26 cellular contexts compared by ENCODE assay signal in genomic region chr14:36717363-36717762, GRCh38. TPM values are rescaled to one million over a fixed set of nuclear protein-coding genes. Genes with fewer than 3 reads are reported as not detected.
DNase-seq lines count a peak whose midpoint lies in the region; ATAC-seq and TF ChIP-seq lines count a peak whose summit lies in the region.
"Had no signal": no experiment of that assay in that cellular context is flagged by ENCODE, and none has a peak within 500 bp of the region (broad histone marks: within the 10 kb centered on the region; RNA-seq: fewer than 3 reads in every experiment).

No MANE protein-coding gene starts in this region.

- no peak for TF ChIP-seq CTCF in WTC11 (IDR thresholded peaks at IDR 0.05)
- TF ChIP-seq CTCF in GM13977 (IDR thresholded peaks at IDR 0.05; ENCODE audit: extremely low read depth, insufficient read depth, missing control alignments) = no peak

- H3K4me3 Mint-ChIP-seq in WTC11 = no peak overlapping the region
- H3K4me3 Mint-ChIP-seq in stimulated activated naive CD8-positive, alpha-beta T cell treated with anti-CD3 and anti-CD28 coated beads, Interleukin-15, amount 100 ng/mL, for 72 hours = no peak overlapping the region
- H3K4me3 Mint-ChIP-seq: activated CD4-positive, alpha-beta memory T cell treated with anti-CD3 and anti-CD28 coated beads, Interleukin-2, amount 10 ng/mL, durations not matched to agents 7 days and 5 days; activated naive CD4-positive, alpha-beta T cell treated with anti-CD3 and anti-CD28 coated beads, Interleukin-2, amount 50 U/mL, for 24 hours; brain; dendritic cell treated with granulocyte-macrophage colony-stimulating factor and Interleukin-4, amounts not matched to agents 40 ng/mL and 50 ng/mL, for 4 days; T-helper 2 cell treated with Interferon-gamma antibody and Interleukin-4, amounts not matched to agents 5 μg/mL and 100 μg/mL, for 36 hours had no signal

- POLR2A ChIA-PET in WTC11 (lab: Charles Lee) = no interaction called here

- DNase-seq in NCI-H748 (lab: John Stamatoyannopoulos, UW; ENCODE audit: unreplicated experiment) (peak; percentile 27), NCI-H748 treated with DMSO at 0.1 percent for 48 hours (lab: John Stamatoyannopoulos, UW) (no peak), NCI-H187 treated with DMSO at 0.1 percent for 48 hours (lab: John Stamatoyannopoulos, UW) (peak; percentile 60), WTC11 (ENCODE audit: low spot score) (peak; percentile 24), glomerular visceral epithelial cell (ENCODE audit: extremely low spot score) (no peak), GM13977 (ENCODE audit: low spot score) (no peak)
- no peak for DNase-seq in stimulated activated naive CD8-positive, alpha-beta T cell treated with anti-CD3 and anti-CD28 coated beads, Interleukin-15, amount 100 ng/mL, for 72 hours
- DNase-seq: activated CD4-positive, alpha-beta memory T cell treated with anti-CD3 and anti-CD28 coated beads, Interleukin-2, amount 10 ng/mL, durations not matched to agents 7 days and 5 days; amniotic stem cell; foreskin fibroblast; head of caudate nucleus; kidney; left ventricle myocardium superior; NCI-H524; Peyer's patch; right cardiac atrium; SIG-M5; stimulated activated CD4-positive, alpha-beta T cell treated with anti-CD3 and anti-CD28 coated beads, Interleukin-1b, Interleukin-23, amount 100 ng/mL, for 48 hours; stimulated activated naive CD8-positive, alpha-beta T cell treated with anti-CD3 and anti-CD28 coated beads, Interleukin-15, Interleukin-2, amounts not matched to agents 100 U/mL and 50 U/mL, for 24 hours; testis had no signal

- in situ Hi-C loops in GM13977 (cut with MboI; ENCODE audit: low pct_unique_long_range_greater_than_20kb, low sequenced_read_pairs, unreplicated experiment) = no loop called here

- CTCF ChIA-PET in WTC11 (lab: Charles Lee) = interaction anchor here (0.9 to 2.0 kb wide), 4 partner anchors 30 to 513 kb away, joined by 3 to 11 read pairs (median 6); no protein-coding TSS in a partner anchor

- H3K4me1 Mint-ChIP-seq in WTC11 = peaks cover 12% of the 10 kb centered on the region
- no peaks in the 10 kb centered on the region for H3K4me1 Mint-ChIP-seq in stimulated activated naive CD8-positive, alpha-beta T cell treated with anti-CD3 and anti-CD28 coated beads, Interleukin-15, amount 100 ng/mL, for 72 hours
- H3K4me1 Mint-ChIP-seq: activated CD4-positive, alpha-beta memory T cell treated with anti-CD3 and anti-CD28 coated beads, Interleukin-2, amount 10 ng/mL, durations not matched to agents 7 days and 5 days; activated naive CD4-positive, alpha-beta T cell treated with anti-CD3 and anti-CD28 coated beads, Interleukin-2, amount 50 U/mL, for 24 hours; brain had no signal

- no peak overlapping the region for H3K27ac Mint-ChIP-seq in WTC11
- H3K27ac Mint-ChIP-seq in stimulated activated naive CD8-positive, alpha-beta T cell treated with anti-CD3 and anti-CD28 coated beads, Interleukin-15, amount 100 ng/mL, for 72 hours = no peak overlapping the region
- H3K27ac Mint-ChIP-seq: activated CD4-positive, alpha-beta memory T cell treated with anti-CD3 and anti-CD28 coated beads, Interleukin-2, amount 10 ng/mL, durations not matched to agents 7 days and 5 days; activated naive CD4-positive, alpha-beta T cell treated with anti-CD3 and anti-CD28 coated beads, Interleukin-2, amount 50 U/mL, for 24 hours; brain; dendritic cell treated with granulocyte-macrophage colony-stimulating factor and Interleukin-4, amounts not matched to agents 40 ng/mL and 50 ng/mL, for 4 days; T-helper 2 cell treated with Interferon-gamma antibody and Interleukin-4, amounts not matched to agents 5 μg/mL and 100 μg/mL, for 36 hours had no signal

- no peaks in the 10 kb centered on the region for H3K36me3 Mint-ChIP-seq in WTC11
- H3K36me3 Mint-ChIP-seq: activated naive CD4-positive, alpha-beta T cell treated with anti-CD3 and anti-CD28 coated beads, Interleukin-2, amount 50 U/mL, for 24 hours; brain had no signal

- ATAC-seq in WTC11 (peak; percentile 87), HG02852 (IDR thresholded peaks at IDR 0.05; ENCODE audit: unreplicated experiment) (no peak)
- ATAC-seq in stimulated activated naive CD8-positive, alpha-beta T cell treated with anti-CD3 and anti-CD28 coated beads, Interleukin-15, amount 100 ng/mL, for 72 hours = no peak
- ATAC-seq: A549; left ventricle myocardium superior; right cardiac atrium; stimulated activated naive CD8-positive, alpha-beta T cell treated with anti-CD3 and anti-CD28 coated beads, Interleukin-15, Interleukin-2, amounts not matched to agents 100 U/mL and 50 U/mL, for 24 hours had no signal

- H3K9me3 Mint-ChIP-seq in WTC11 = no peaks in the 10 kb centered on the region
- H3K9me3 Mint-ChIP-seq in stimulated activated naive CD8-positive, alpha-beta T cell treated with anti-CD3 and anti-CD28 coated beads, Interleukin-15, amount 100 ng/mL, for 72 hours = no peaks in the 10 kb centered on the region
- H3K9me3 Mint-ChIP-seq: activated CD4-positive, alpha-beta memory T cell treated with anti-CD3 and anti-CD28 coated beads, Interleukin-2, amount 10 ng/mL, durations not matched to agents 7 days and 5 days; activated naive CD4-positive, alpha-beta T cell treated with anti-CD3 and anti-CD28 coated beads, Interleukin-2, amount 50 U/mL, for 24 hours; brain; dendritic cell treated with granulocyte-macrophage colony-stimulating factor and Interleukin-4, amounts not matched to agents 40 ng/mL and 50 ng/mL, for 4 days; T-helper 2 cell treated with Interferon-gamma antibody and Interleukin-4, amounts not matched to agents 5 μg/mL and 100 μg/mL, for 36 hours had no signal

- no peaks in the 10 kb centered on the region for H3K27me3 Mint-ChIP-seq in WTC11 (ENCODE audit: low read depth)
- no peaks in the 10 kb centered on the region for H3K27me3 Mint-ChIP-seq in stimulated activated naive CD8-positive, alpha-beta T cell treated with anti-CD3 and anti-CD28 coated beads, Interleukin-15, amount 100 ng/mL, for 72 hours
- H3K27me3 Mint-ChIP-seq: activated CD4-positive, alpha-beta memory T cell treated with anti-CD3 and anti-CD28 coated beads, Interleukin-2, amount 10 ng/mL, durations not matched to agents 7 days and 5 days; dendritic cell treated with granulocyte-macrophage colony-stimulating factor and Interleukin-4, amounts not matched to agents 40 ng/mL and 50 ng/mL, for 4 days had no signal

TF ChIP-seq in WTC11, 78 proteins besides CTCF, POLR2A, EP300 and RAD21:
- TF ChIP-seq ELF4 (CRISPR knock-in tag; IDR thresholded peaks at IDR 0.05; ENCODE audit: low read depth) = no peak
- no peak for TF ChIP-seq ZNF512 (CRISPR knock-in tag; IDR thresholded peaks at IDR 0.05; ENCODE audit: borderline replicate concordance)
- TF ChIP-seq, protein P1, sequence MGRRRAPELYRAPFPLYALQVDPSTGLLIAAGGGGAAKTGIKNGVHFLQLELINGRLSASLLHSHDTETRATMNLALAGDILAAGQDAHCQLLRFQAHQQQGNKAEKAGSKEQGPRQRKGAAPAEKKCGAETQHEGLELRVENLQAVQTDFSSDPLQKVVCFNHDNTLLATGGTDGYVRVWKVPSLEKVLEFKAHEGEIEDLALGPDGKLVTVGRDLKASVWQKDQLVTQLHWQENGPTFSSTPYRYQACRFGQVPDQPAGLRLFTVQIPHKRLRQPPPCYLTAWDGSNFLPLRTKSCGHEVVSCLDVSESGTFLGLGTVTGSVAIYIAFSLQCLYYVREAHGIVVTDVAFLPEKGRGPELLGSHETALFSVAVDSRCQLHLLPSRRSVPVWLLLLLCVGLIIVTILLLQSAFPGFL (CRISPR knock-in tag; IDR thresholded peaks at IDR 0.05; ENCODE audit: borderline replicate concordance) = no peak
- TF ChIP-seq, protein P2, sequence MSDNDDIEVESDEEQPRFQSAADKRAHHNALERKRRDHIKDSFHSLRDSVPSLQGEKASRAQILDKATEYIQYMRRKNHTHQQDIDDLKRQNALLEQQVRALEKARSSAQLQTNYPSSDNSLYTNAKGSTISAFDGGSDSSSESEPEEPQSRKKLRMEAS (CRISPR knock-in tag; IDR thresholded peaks at IDR 0.05) = no peak
- TF ChIP-seq, protein P3, sequence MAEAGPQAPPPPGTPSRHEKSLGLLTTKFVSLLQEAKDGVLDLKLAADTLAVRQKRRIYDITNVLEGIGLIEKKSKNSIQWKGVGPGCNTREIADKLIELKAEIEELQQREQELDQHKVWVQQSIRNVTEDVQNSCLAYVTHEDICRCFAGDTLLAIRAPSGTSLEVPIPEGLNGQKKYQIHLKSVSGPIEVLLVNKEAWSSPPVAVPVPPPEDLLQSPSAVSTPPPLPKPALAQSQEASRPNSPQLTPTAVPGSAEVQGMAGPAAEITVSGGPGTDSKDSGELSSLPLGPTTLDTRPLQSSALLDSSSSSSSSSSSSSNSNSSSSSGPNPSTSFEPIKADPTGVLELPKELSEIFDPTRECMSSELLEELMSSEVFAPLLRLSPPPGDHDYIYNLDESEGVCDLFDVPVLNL (CRISPR knock-in tag; IDR thresholded peaks at IDR 0.05; ENCODE audit: borderline replicate concordance, low read depth) = no peak
- no peak for TF ChIP-seq JUN (CRISPR knock-in tag; IDR thresholded peaks at IDR 0.05)
- TF ChIP-seq ZNF232 (CRISPR knock-in tag; IDR thresholded peaks at IDR 0.05) = no peak

RNA-seq across cellular contexts. Expression of gene PAX9, which starts 55.7 kb away (rescaled TPM):
- total RNA-seq in WTC11 (2021) = not detected in 3 replicates
- total RNA-seq: activated CD4-positive, alpha-beta memory T cell treated with anti-CD3 and anti-CD28 coated beads, Interleukin-2, amount 10 ng/mL, durations not matched to agents 7 days and 5 days; left ventricle myocardium superior; Peyer's patch; right cardiac atrium had no signal

Comparison
In these comparisons a context has a peak if more than half of its experiments do, and no peak if none do; other contexts are left out.
1. DNase-seq: peak in NCI-H748 (single experiment), NCI-H187 treated with DMSO at 0.1 percent for 48 hours (single experiment) and WTC11 (single experiment); none in NCI-H748 treated with DMSO at 0.1 percent for 48 hours (single experiment), glomerular visceral epithelial cell (single experiment), GM13977 (single experiment) and stimulated activated naive CD8-positive, alpha-beta T cell treated with anti-CD3 and anti-CD28 coated beads, Interleukin-15, amount 100 ng/mL, for 72 hours (0 of 2).